In the genomic region with DNA sequence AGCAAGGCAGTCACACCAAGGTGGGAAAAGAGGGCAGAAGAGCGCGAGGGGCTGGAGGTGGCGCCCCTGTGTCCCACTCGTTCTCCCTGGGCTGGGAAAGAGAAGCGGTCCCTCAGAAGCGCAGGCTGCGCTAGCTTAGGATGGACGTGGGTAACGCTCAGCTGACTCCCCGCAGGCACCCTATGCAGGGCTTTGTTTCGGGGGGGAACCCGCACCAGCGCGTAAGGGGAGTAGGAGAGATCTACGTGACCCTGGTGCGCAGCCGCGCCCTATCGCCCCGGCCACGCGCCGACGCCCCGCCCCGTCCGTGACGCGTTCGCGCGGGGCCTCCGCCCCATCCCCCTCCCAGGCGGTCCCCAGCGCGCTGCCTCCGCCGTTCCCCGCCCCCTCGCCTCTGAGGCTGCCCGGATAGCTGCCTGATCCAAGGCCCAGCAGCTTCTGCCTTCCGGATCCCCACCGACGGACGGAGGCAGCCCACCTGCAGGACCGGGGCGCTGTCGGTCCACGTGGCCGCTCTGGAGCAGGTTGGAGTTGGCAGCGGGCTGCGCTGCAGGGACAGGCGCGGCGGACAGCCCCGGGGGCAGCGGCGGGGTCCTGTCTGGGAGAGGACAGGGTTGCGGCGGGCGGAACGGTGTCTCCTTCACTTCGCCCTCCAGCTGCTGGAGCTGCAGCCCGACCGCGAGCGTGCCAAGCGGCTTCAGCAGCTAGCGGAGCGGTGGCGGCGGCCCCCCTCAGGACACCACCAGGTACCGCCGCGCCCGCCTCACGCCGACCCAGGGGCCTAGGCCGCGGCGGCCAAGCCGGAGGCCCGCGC, we compare ENCODE assay signal across 8 cellular contexts. TPM values are rescaled to one million over a fixed set of nuclear protein-coding genes. Genes with fewer than 3 reads are reported as not detected.
A peak's percentile ranks its signal among the peaks of the same experiment; 100 is the strongest.
DNase-seq lines count a peak whose midpoint lies in the region; ATAC-seq and TF ChIP-seq lines count a peak whose summit lies in the region.

A gene with protein sequence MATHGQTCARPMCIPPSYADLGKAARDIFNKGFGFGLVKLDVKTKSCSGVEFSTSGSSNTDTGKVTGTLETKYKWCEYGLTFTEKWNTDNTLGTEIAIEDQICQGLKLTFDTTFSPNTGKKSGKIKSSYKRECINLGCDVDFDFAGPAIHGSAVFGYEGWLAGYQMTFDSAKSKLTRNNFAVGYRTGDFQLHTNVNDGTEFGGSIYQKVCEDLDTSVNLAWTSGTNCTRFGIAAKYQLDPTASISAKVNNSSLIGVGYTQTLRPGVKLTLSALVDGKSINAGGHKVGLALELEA (plus strand): TSS at position 604 of the 814 bp plus-strand sequence. CDS start 363 bp downstream, outside the sequence.

- intact Hi-C loops in right lobe of liver (cut with DNase I), result no loop called here

- whole genome bisulfite sequencing in right lobe of liver (ENCODE audit: insufficient coverage, low coverage, low lambda C conversion rate, missing lambda C conversion rate), result 0% methylated on average over 12 of the region's 84 CpGs

- no peaks in the 10 kb centered on the region for H3K9me3 ChIP-seq in right lobe of liver

- DNase-seq in BJ (ENCODE audit: low read depth) (no peak), GM19238 (ENCODE audit: insufficient read length, low spot score) (peak; percentile 88), NCI-H69 (lab: John Stamatoyannopoulos, UW) (peak; percentile 91), dermis blood vessel endothelial cell (peak; percentile 93), right lobe of liver (peak; percentile 93 to 94 (median 93))
- DNase-seq in activated CD4-positive, alpha-beta T cell treated with anti-CD3 and anti-CD28 coated beads, Interleukin-2, amount 50 U/mL, for 24 hours (ENCODE audit: low read depth in 1 of 2, low spot score in 1 of 2), result peak; percentile 89 to 97
- DNase-seq in stimulated activated CD4-positive, alpha-beta T cell treated with anti-CD3 and anti-CD28 coated beads, Interleukin-4, amount 100 ng/mL, for 4 hours, result peak; percentile 93 to 95

- peak; percentile 92 for TF ChIP-seq POLR2A in right lobe of liver (IDR thresholded peaks at IDR 0.05)

- ATAC-seq in HG03439 (IDR thresholded peaks at IDR 0.05; ENCODE audit: unreplicated experiment) (peak; percentile 82), right lobe of liver (peak; percentile 95 to 98 (median 96))

- H3K27ac ChIP-seq in right lobe of liver, result peak within 1 kb of the TSS; percentile 95 to 98 (median 98)

- CTCF ChIA-PET in BJ (lab: Yijun Ruan, JAX), result interaction anchor here (1.0 to 3.4 kb wide), 8 partner anchors 14 to 24 kb away, joined by 3 to 19 read pairs (median 5); a partner anchor contains a TSS

- H3K4me3 ChIP-seq in BJ (ENCODE audit: low read depth, low read length) (peak within 1 kb of the TSS; percentile 79), right lobe of liver (peak within 1 kb of the TSS; percentile 98 to 99 (median 99))

- peaks cover 0 to 16% (median 5%) of the 10 kb centered on the region in 4 donors for H3K4me1 ChIP-seq in right lobe of liver

- no peak for TF ChIP-seq CTCF in BJ (IDR thresholded peaks at IDR 0.05; ENCODE audit: insufficient read depth, low read depth, low read length)
- no peak for TF ChIP-seq CTCF in right lobe of liver (IDR thresholded peaks at IDR 0.05)

- POLR2A ChIA-PET in BJ (lab: Charles Lee), result interaction anchor here (0.5 to 0.6 kb wide), 2 partner anchors 9 to 12 kb away, joined by 3 to 5 read pairs; no protein-coding TSS in a partner anchor

- H3K36me3 ChIP-seq in BJ (ENCODE audit: control insufficient read depth, insufficient read depth, low read length), result peaks cover 9% of the 10 kb centered on the region
- H3K36me3 ChIP-seq in right lobe of liver, result peaks cover 0 to 33% (median 12%) of the 10 kb centered on the region in 4 donors

- no peaks in the 10 kb centered on the region for H3K27me3 ChIP-seq in BJ (ENCODE audit: control insufficient read depth, insufficient read depth, low read length)
- H3K27me3 ChIP-seq in right lobe of liver, result no peaks in the 10 kb centered on the region

RNA-seq across cellular contexts. Expression of the gene that starts here (rescaled TPM):
- 80.9 and 149 TPM in 2 replicates for polyA plus RNA-seq in BJ (2011; rRNA removed)
- polyA minus RNA-seq in BJ (2011; rRNA and poly(A)+ RNA removed), result 35.4 and 47.2 TPM in 2 replicates
- total RNA-seq in dermis blood vessel endothelial cell (174 and 191 TPM in 2 replicates), right lobe of liver (10 to 100 TPM; 48.3 to 92.7 (median 70.2) TPM)
